In the genomic region with DNA sequence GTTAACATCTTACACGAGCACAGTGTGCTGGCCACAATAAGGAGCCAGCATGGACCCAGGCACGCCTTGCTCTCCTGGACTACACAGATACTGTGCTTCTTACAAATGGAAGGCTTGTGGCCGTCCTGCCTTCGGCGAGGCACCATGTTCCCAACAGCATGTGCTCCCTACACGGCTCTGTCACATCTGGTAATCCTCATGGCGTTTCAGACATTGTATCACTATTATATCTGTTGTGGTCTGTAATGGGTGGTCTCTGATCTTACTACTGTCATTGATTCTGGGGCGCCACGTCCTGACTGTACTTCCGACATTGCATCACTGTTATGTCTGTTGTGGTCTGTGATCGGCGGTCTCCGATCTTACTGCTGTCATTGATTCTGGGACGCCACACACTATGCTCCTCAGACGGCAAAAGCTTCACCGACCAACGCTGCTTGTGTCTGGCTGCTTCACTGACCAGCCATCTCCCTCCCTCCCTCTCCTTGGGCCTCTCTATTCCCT, we compare ENCODE assay signal across 10 cellular contexts.
DNase-seq lines count a peak whose midpoint lies in the region; ATAC-seq, FAIRE-seq and TF ChIP-seq lines count a peak whose summit lies in the region.
"Had no signal": no experiment of that assay in that cellular context is flagged by ENCODE, and none has a peak within 500 bp of the region (broad histone marks: within the 10 kb centered on the region; RNA-seq: fewer than 3 reads in every experiment).

No MANE protein-coding gene starts in this region.

- H3K4me3 ChIP-seq in heart right ventricle, result peak overlapping the region in 8 of 10 donors; percentile 11 to 47 (median 40)

- no peaks in the 10 kb centered on the region for H3K9me3 ChIP-seq in heart right ventricle
- H3K9me3 ChIP-seq: adrenal gland had no signal

- 59 to 67% methylated on average over 17 of the region's 17 CpGs for WGBS in heart right ventricle, 2 donors

- DNase-seq in HTR-8/SVneo (ENCODE audit: insufficient read length, low spot score) (no peak), heart right ventricle (no peak), NCI-H82 (lab: John Stamatoyannopoulos, UW) (no peak), AML-193 (lab: John Stamatoyannopoulos, UW) (no peak), DMS79 (lab: John Stamatoyannopoulos, UW) (no peak)
- DNase-seq in activated CD8-positive, alpha-beta memory T cell treated with anti-CD3 and anti-CD28 coated beads, Interleukin-2, amount 50 U/mL, for 1 hour (ENCODE audit: extremely low read depth), result peak; percentile 56
- peak; percentile 22 to 25 for DNase-seq in stimulated activated CD8-positive, alpha-beta memory T cell treated with anti-CD3 and anti-CD28 coated beads, Interleukin-15, amount 100 ng/mL, for 48 hours (ENCODE audit: low read depth in 2 of 2)
- DNase-seq: NCI-H748 treated with DMSO at 0.1 percent for 48 hours had no signal

- peak overlapping the region in 5 of 10 donors; percentile 10 to 69 (median 56) for H3K27ac ChIP-seq in heart right ventricle

- H3K27me3 ChIP-seq in heart right ventricle, result no peaks in the 10 kb centered on the region
- H3K27me3 ChIP-seq: adrenal gland had no signal

- ATAC-seq in heart right ventricle (peak in 7 of 8 donors; percentile 4 to 54 (median 28)), GM21825 (IDR thresholded peaks at IDR 0.05; ENCODE audit: unreplicated experiment) (no peak)

- no peak for TF ChIP-seq CTCF in heart right ventricle (IDR thresholded peaks at IDR 0.05)

- FAIRE-seq in HTR-8/SVneo (lab: Jason Lieb, UNC), result peak; percentile 55

- peaks cover 0 to 2% (median 0%) of the 10 kb centered on the region in 9 donors for H3K36me3 ChIP-seq in heart right ventricle
- H3K36me3 ChIP-seq: adrenal gland had no signal

- H3K4me1 ChIP-seq in heart right ventricle, result peaks cover 0 to 24% (median 17%) of the 10 kb centered on the region in 9 donors
- H3K4me1 ChIP-seq: adrenal gland had no signal

- intact Hi-C loops in heart right ventricle (cut with DNase I), result no loop called here

Comparison
In these comparisons a context has a peak if more than half of its experiments do, and no peak if none do; other contexts are left out.
1. DNase-seq: peak in activated CD8-positive, alpha-beta memory T cell treated with anti-CD3 and anti-CD28 coated beads, Interleukin-2, amount 50 U/mL, for 1 hour (single experiment) and stimulated activated CD8-positive, alpha-beta memory T cell treated with anti-CD3 and anti-CD28 coated beads, Interleukin-15, amount 100 ng/mL, for 48 hours (2 of 2); none in HTR-8/SVneo (single experiment), heart right ventricle (0 of 2), NCI-H82 (single experiment), AML-193 (0 of 2) and DMS79 (single experiment).